ENCODE assay signal across 24 cellular contexts in the genomic region with DNA sequence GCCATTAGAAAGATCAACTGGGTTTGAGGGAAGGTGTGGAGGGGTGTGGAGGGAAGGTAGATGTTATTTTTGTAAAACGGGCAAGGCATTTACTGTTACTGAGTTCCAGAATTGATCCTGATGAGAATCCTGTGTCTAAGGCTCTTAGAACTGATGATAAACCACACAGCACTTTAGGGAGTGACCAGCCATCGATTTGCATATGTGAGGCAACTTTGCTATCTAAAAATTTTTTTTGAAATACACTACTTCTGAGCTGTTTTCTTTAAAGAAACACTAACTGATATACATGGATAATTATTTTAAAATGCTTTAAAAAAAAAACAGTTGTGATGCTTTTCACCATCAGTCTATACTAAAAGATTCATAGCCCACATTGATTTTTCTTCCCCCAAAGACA.
DNase-seq lines count a peak whose midpoint lies in the region; ATAC-seq and TF ChIP-seq lines count a peak whose summit lies in the region.
"Had no signal": no experiment of that assay in that cellular context is flagged by ENCODE, and none has a peak within 500 bp of the region (broad histone marks: within the 10 kb centered on the region; RNA-seq: fewer than 3 reads in every experiment).

No MANE protein-coding gene starts in this region.

- H3K4me2 ChIP-seq in IMR-90 (ENCODE audit: low read depth, low read length): no peak overlapping the region
- H3K4me2 ChIP-seq: BLaER1 had no signal

- H3K23ac ChIP-seq in IMR-90 (ENCODE audit: low read depth, low read length): no peak overlapping the region

- no peak overlapping the region for H4K91ac ChIP-seq in IMR-90 (ENCODE audit: insufficient read depth, low read depth, low read length)

- H3K56ac ChIP-seq in IMR-90 (ENCODE audit: extremely low read depth, insufficient read depth, low read length): no peak overlapping the region

- TF ChIP-seq CTCF in IMR-90 (conservative IDR thresholded peaks at IDR 0.05; ENCODE audit: low read depth, low read length): no peak
- TF ChIP-seq CTCF in glutamatergic neuron (IDR thresholded peaks at IDR 0.05; ENCODE audit: partially characterized antibody, unreplicated experiment): no peak
- no peak for TF ChIP-seq CTCF in nephron (IDR thresholded peaks at IDR 0.05; ENCODE audit: unreplicated experiment in 3 of 3)
- no peak for TF ChIP-seq CTCF in type B pancreatic cell (conservative IDR thresholded peaks at IDR 0.05)
- TF ChIP-seq CTCF in foreskin keratinocyte (conservative IDR thresholded peaks at IDR 0.05): no peak
- TF ChIP-seq CTCF in ascending aorta (IDR thresholded peaks at IDR 0.05): no peak

- H2BK5ac ChIP-seq in IMR-90 (ENCODE audit: low read depth, low read length, poor library complexity, severe bottlenecking): no peak overlapping the region

- H3K4ac ChIP-seq in IMR-90 (ENCODE audit: low read depth, low read length): no peak overlapping the region

- H4K20me1 ChIP-seq in IMR-90 (ENCODE audit: insufficient read depth, low read length): no peaks in the 10 kb centered on the region
- H4K20me1 ChIP-seq: BLaER1 had no signal

- WGBS in IMR-90 (ENCODE audit: extremely low coverage in 2 of 2, insufficient read length in 1 of 2), 2 experiments: 100% methylated on average over 1 of the region's 2 CpGs

- H2AK9ac ChIP-seq in IMR-90 (replicated peaks; ENCODE audit: low read depth, low read length, poor library complexity): no peak overlapping the region

- H3K9me1 ChIP-seq in IMR-90 (ENCODE audit: insufficient read depth, low read length): no peaks in the 10 kb centered on the region

- H2AFZ ChIP-seq in IMR-90 (replicated peaks; ENCODE audit: low read length, poor library complexity): no peak overlapping the region

- H3K27me3 ChIP-seq in IMR-90 (ENCODE audit: control insufficient read depth, insufficient read depth, low read length) (no peaks in the 10 kb centered on the region), foreskin keratinocyte (peaks cover 3% of the 10 kb centered on the region), ascending aorta (no peaks in the 10 kb centered on the region)
- H3K27me3 ChIP-seq: BE2C, BLaER1 had no signal

- H2AK5ac ChIP-seq in IMR-90 (ENCODE audit: low read depth, low read length): no peak overlapping the region

- no peak overlapping the region for H3K27ac ChIP-seq in IMR-90 (ENCODE audit: insufficient read depth, low read length)
- H3K27ac ChIP-seq in foreskin keratinocyte: no peak overlapping the region
- no peak overlapping the region for H3K27ac ChIP-seq in ascending aorta
- H3K27ac ChIP-seq: BLaER1 had no signal

- intact Hi-C loops in IMR-90 (cut with micrococcal nuclease) (no loop called here), ascending aorta (cut with DNase I) (no loop called here)

- no TSS peak for BruUV-seq in IMR-90 (replicated peaks; lab: Mats Ljungman, UMichigan)

- peaks cover 5% of the 10 kb centered on the region for H3K4me1 Mint-ChIP-seq in glutamatergic neuron (ENCODE audit: low read depth, unreplicated experiment)
- H3K4me1 Mint-ChIP-seq in nephron: peaks cover 6% of the 10 kb centered on the region
- H3K4me1 Mint-ChIP-seq in type B pancreatic cell (ENCODE audit: unreplicated experiment): no peaks in the 10 kb centered on the region

- H3K18ac ChIP-seq in IMR-90 (ENCODE audit: low read depth, low read length): no peak overlapping the region

- H2BK20ac ChIP-seq in IMR-90 (ENCODE audit: low read depth, low read length): no peak overlapping the region

- dilution Hi-C loops in IMR-90 (cut with HindIII; ENCODE audit: low sequenced_read_pairs, unreplicated experiment): no loop called here

- no peak for TF ChIP-seq RAD21 in IMR-90 (IDR thresholded peaks at IDR 0.05; ENCODE audit: low read length)

- H4K8ac ChIP-seq in IMR-90 (ENCODE audit: low read depth in 2 of 2, low read length in 2 of 2): no peak overlapping the region

- H4K5ac ChIP-seq in IMR-90 (ENCODE audit: low read depth, low read length): no peak overlapping the region

- H3K36me3 ChIP-seq in IMR-90 (ENCODE audit: control insufficient read depth, insufficient read depth, low read length) (no peaks in the 10 kb centered on the region), ascending aorta (no peaks in the 10 kb centered on the region)
- H3K36me3 ChIP-seq: BE2C, BLaER1 had no signal

- H3K9me3 ChIP-seq in IMR-90 (ENCODE audit: control insufficient read depth, insufficient read depth, low read length) (peaks cover 1% of the 10 kb centered on the region; the same call in 1 of the 2 replicates), ascending aorta (no peaks in the 10 kb centered on the region)
- H3K9me3 ChIP-seq: BE2C had no signal

- H3K4me3 ChIP-seq in IMR-90 (ENCODE audit: insufficient read depth, low read depth, low read length): no peak overlapping the region
- H3K4me3 ChIP-seq in ascending aorta: no peak overlapping the region
- H3K4me3 ChIP-seq: BLaER1, GM12878 had no signal

- POLR2A ChIA-PET in IMR-90 (lab: Charles Lee; ENCODE audit: unreplicated experiment): no interaction called here

- no peaks in the 10 kb centered on the region for H3K79me1 ChIP-seq in IMR-90 (ENCODE audit: low read depth in 1 of 2, low read length in 2 of 2)

- no peak overlapping the region for H3K14ac ChIP-seq in IMR-90 (replicated peaks; ENCODE audit: low read depth, low read length)

- TF ChIP-seq POLR2A in IMR-90 (IDR thresholded peaks at IDR 0.05; ENCODE audit: low read depth, low read length): no peak

- H3K9me3 Mint-ChIP-seq in glutamatergic neuron (ENCODE audit: unreplicated experiment) (peaks cover 4% of the 10 kb centered on the region), nephron (peaks cover 10% of the 10 kb centered on the region), type B pancreatic cell (peaks cover 5% of the 10 kb centered on the region)

- H3K27me3 Mint-ChIP-seq in glutamatergic neuron (ENCODE audit: unreplicated experiment): peaks cover 7% of the 10 kb centered on the region
- H3K27me3 Mint-ChIP-seq in nephron (ENCODE audit: low read depth): no peaks in the 10 kb centered on the region
- no peaks in the 10 kb centered on the region for H3K27me3 Mint-ChIP-seq in type B pancreatic cell
- H3K27me3 Mint-ChIP-seq: CD4-positive, alpha-beta memory T cell; CD8-positive, alpha-beta memory T cell had no signal

- in situ Hi-C loops in IMR-90 (cut with MboI; ENCODE audit: low sequenced_read_pairs): no loop called here

- peaks cover 16% of the 10 kb centered on the region for H3K36me3 Mint-ChIP-seq in glutamatergic neuron (ENCODE audit: unreplicated experiment)
- H3K36me3 Mint-ChIP-seq in nephron (ENCODE audit: low read depth): no peaks in the 10 kb centered on the region
- no peaks in the 10 kb centered on the region for H3K36me3 Mint-ChIP-seq in type B pancreatic cell
- H3K36me3 Mint-ChIP-seq: CD14-positive monocyte; CD4-positive, alpha-beta memory T cell had no signal

- H3K27ac Mint-ChIP-seq in glutamatergic neuron (ENCODE audit: unreplicated experiment) (peak overlapping the region; percentile 67), nephron (peak overlapping the region in 2 of 3 experiments; percentile 55 to 74), type B pancreatic cell (no peak overlapping the region)
- H3K27ac Mint-ChIP-seq: CD4-positive, alpha-beta memory T cell; CD4-positive, CD25-positive, alpha-beta regulatory T cell had no signal

- no peak overlapping the region for H3K9ac ChIP-seq in IMR-90 (ENCODE audit: low read depth, low read length)
- H3K9ac ChIP-seq: BLaER1 had no signal

- H2BK15ac ChIP-seq in IMR-90 (ENCODE audit: low read depth, low read length): no peak overlapping the region

- no peak overlapping the region for H2BK120ac ChIP-seq in IMR-90 (ENCODE audit: low read depth, low read length)

- DNase-seq in IMR-90: peak; percentile 22
- DNase-seq in glutamatergic neuron: no peak
- no peak for DNase-seq in type B pancreatic cell (ENCODE audit: extremely low spot score, unreplicated experiment)
- DNase-seq in foreskin keratinocyte: no peak
- no peak for DNase-seq in ascending aorta (ENCODE audit: low spot score in 2 of 2)
- DNase-seq: 8988T; ACHN; BE2C; C1 segment of cervical spinal cord; CD4-positive, alpha-beta memory T cell; CD4-positive, CD25-positive, alpha-beta regulatory T cell; CD8-positive, alpha-beta memory T cell; COR-L47; DMS 273 treated with DMSO at 0.1 percent for 48 hours; DMS153; DMS53; DMS79; DND-41; EL; GDM1 had no signal

- CTCF ChIA-PET in IMR-90 (lab: Yijun Ruan, JAX): no interaction called here

- H3K4me1 ChIP-seq in IMR-90 (ENCODE audit: control insufficient read depth, insufficient read depth, low read length) (no peaks in the 10 kb centered on the region; the same call in 1 of the 2 replicates), foreskin keratinocyte (no peaks in the 10 kb centered on the region), ascending aorta (no peaks in the 10 kb centered on the region)
- H3K4me1 ChIP-seq: BE2C, BLaER1 had no signal

- H3K4me3 Mint-ChIP-seq in glutamatergic neuron (ENCODE audit: unreplicated experiment) (peak overlapping the region; percentile 3), nephron (no peak overlapping the region), type B pancreatic cell (no peak overlapping the region)
- H3K4me3 Mint-ChIP-seq: CD14-positive monocyte; CD4-positive, alpha-beta memory T cell; CD8-positive, alpha-beta memory T cell had no signal

- ATAC-seq in IMR-90 (ENCODE audit: low read depth) (peak; percentile 62), foreskin keratinocyte (no peak)
- ATAC-seq: GM12878 had no signal

TF ChIP-seq in IMR-90, 13 proteins besides CTCF, POLR2A, EP300 and RAD21:
- no peak for TF ChIP-seq RCOR1 (IDR thresholded peaks at IDR 0.05; ENCODE audit: insufficient replicate concordance, low read length)
- TF ChIP-seq CEBPB (IDR thresholded peaks at IDR 0.05; ENCODE audit: low read depth, low read length): peak; percentile 59
